In the genomic region with DNA sequence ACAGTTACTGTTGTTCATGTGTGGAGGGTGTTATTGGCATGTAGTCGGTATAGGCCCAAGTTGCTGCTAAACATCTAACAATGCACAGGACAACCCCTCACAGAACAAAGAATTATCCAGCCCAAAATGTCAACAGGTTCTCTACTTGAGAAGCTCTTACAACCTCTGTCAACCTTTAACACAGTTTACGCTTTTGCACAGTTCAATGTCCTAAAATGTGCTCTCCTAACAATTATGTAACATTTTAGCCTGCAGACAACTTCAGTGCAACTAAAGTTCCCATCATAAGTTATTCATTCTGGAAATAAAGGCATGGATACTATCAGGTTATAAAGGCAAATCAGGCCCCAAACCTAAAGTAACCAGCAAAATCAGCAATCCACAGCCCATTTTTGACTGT, we compare ENCODE assay signal across 1 cellular context.
TF ChIP-seq lines count a peak whose summit lies in the region.

No MANE protein-coding gene starts in this region.

TF ChIP-seq in liver, 16 proteins besides CTCF, POLR2A, EP300 and RAD21:
- TF ChIP-seq, protein P1, sequence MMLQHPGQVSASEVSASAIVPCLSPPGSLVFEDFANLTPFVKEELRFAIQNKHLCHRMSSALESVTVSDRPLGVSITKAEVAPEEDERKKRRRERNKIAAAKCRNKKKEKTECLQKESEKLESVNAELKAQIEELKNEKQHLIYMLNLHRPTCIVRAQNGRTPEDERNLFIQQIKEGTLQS (IDR thresholded peaks at IDR 0.05): no peak
- TF ChIP-seq, protein P2, sequence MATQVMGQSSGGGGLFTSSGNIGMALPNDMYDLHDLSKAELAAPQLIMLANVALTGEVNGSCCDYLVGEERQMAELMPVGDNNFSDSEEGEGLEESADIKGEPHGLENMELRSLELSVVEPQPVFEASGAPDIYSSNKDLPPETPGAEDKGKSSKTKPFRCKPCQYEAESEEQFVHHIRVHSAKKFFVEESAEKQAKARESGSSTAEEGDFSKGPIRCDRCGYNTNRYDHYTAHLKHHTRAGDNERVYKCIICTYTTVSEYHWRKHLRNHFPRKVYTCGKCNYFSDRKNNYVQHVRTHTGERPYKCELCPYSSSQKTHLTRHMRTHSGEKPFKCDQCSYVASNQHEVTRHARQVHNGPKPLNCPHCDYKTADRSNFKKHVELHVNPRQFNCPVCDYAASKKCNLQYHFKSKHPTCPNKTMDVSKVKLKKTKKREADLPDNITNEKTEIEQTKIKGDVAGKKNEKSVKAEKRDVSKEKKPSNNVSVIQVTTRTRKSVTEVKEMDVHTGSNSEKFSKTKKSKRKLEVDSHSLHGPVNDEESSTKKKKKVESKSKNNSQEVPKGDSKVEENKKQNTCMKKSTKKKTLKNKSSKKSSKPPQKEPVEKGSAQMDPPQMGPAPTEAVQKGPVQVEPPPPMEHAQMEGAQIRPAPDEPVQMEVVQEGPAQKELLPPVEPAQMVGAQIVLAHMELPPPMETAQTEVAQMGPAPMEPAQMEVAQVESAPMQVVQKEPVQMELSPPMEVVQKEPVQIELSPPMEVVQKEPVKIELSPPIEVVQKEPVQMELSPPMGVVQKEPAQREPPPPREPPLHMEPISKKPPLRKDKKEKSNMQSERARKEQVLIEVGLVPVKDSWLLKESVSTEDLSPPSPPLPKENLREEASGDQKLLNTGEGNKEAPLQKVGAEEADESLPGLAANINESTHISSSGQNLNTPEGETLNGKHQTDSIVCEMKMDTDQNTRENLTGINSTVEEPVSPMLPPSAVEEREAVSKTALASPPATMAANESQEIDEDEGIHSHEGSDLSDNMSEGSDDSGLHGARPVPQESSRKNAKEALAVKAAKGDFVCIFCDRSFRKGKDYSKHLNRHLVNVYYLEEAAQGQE (IDR thresholded peaks at IDR 0.05): no peak
- TF ChIP-seq RXRA (IDR thresholded peaks at IDR 0.05): peak in 1 of 2 donors; percentile 72
- TF ChIP-seq, protein P3, sequence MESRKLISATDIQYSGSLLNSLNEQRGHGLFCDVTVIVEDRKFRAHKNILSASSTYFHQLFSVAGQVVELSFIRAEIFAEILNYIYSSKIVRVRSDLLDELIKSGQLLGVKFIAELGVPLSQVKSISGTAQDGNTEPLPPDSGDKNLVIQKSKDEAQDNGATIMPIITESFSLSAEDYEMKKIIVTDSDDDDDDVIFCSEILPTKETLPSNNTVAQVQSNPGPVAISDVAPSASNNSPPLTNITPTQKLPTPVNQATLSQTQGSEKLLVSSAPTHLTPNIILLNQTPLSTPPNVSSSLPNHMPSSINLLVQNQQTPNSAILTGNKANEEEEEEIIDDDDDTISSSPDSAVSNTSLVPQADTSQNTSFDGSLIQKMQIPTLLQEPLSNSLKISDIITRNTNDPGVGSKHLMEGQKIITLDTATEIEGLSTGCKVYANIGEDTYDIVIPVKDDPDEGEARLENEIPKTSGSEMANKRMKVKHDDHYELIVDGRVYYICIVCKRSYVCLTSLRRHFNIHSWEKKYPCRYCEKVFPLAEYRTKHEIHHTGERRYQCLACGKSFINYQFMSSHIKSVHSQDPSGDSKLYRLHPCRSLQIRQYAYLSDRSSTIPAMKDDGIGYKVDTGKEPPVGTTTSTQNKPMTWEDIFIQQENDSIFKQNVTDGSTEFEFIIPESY (IDR thresholded peaks at IDR 0.05): no peak
- no peak for TF ChIP-seq NR2F2 (IDR thresholded peaks at IDR 0.05)
- peak; percentile 20 for TF ChIP-seq SP1 (IDR thresholded peaks at IDR 0.05)
- TF ChIP-seq, protein P4, sequence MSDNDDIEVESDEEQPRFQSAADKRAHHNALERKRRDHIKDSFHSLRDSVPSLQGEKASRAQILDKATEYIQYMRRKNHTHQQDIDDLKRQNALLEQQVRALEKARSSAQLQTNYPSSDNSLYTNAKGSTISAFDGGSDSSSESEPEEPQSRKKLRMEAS (IDR thresholded peaks at IDR 0.05): no peak
- TF ChIP-seq HNF4A (conservative IDR thresholded peaks at IDR 0.05): peak in 1 of 2 donors; percentile 35
